In genomic region chr16:20611975-20612471, GRCh38 we compare ENCODE assay signal across 14 cellular contexts. TPM values are rescaled to one million over a fixed set of nuclear protein-coding genes. Genes with fewer than 3 reads are reported as not detected.
DNase-seq lines count a peak whose midpoint lies in the region; ATAC-seq and TF ChIP-seq lines count a peak whose summit lies in the region.
"Had no signal": no experiment of that assay in that cellular context is flagged by ENCODE, and none has a peak within 500 bp of the region (broad histone marks: within the 10 kb centered on the region; RNA-seq: fewer than 3 reads in every experiment).

No MANE protein-coding gene starts in this region.

- TF ChIP-seq POLR2A in heart left ventricle (IDR thresholded peaks at IDR 0.05), result no peak

- H3K9me3 ChIP-seq in heart left ventricle, result no peaks in the 10 kb centered on the region

- no peaks in the 10 kb centered on the region for H3K36me3 ChIP-seq in heart left ventricle

- peak; percentile 67 for DNase-seq in DMS79 treated with DMSO at 0.1 percent for 48 hours (lab: John Stamatoyannopoulos, UW)
- peak; percentile 80 for DNase-seq in NCI-H82 treated with DMSO at 0.1 percent for 48 hours (lab: John Stamatoyannopoulos, UW; ENCODE audit: unreplicated experiment)
- peak in 4 of 5 donors; percentile 50 to 86 (median 74) for DNase-seq in heart left ventricle
- peak; percentile 91 for DNase-seq in posterior vena cava (ENCODE audit: low spot score)
- no peak for DNase-seq in GM03348 (ENCODE audit: low spot score)
- DNase-seq: activated naive CD4-positive, alpha-beta T cell treated with Interleukin-2 at 50 U/mL for 16 hours; NCI-H1694 treated with DMSO at 0.1 percent for 48 hours; stimulated activated CD8-positive, alpha-beta memory T cell treated with anti-CD3 and anti-CD28 coated beads, Interleukin-4, amount 100 ng/mL, for 48 hours had no signal

- ATAC-seq in heart left ventricle (peak in 3 of 4 donors; percentile 62 to 69 (median 68)), HG02571 (IDR thresholded peaks at IDR 0.05; ENCODE audit: unreplicated experiment) (no peak), GM18861 (IDR thresholded peaks at IDR 0.05; ENCODE audit: unreplicated experiment) (no peak), GM21619 (IDR thresholded peaks at IDR 0.05; ENCODE audit: unreplicated experiment) (no peak)

- 42 to 74% (median 63%) methylated on average over 5 of the region's 5 CpGs for WGBS in heart left ventricle, 4 donors

- no peak for TF ChIP-seq CTCF in heart left ventricle (IDR thresholded peaks at IDR 0.05)

- intact Hi-C loops in heart left ventricle (cut with DNase I) (no loop called here), posterior vena cava (cut with DNase I) (no loop called here)

- H3K4me3 ChIP-seq in heart left ventricle, result no peak overlapping the region

- no peaks in the 10 kb centered on the region for H3K27me3 ChIP-seq in heart left ventricle

- H3K4me1 ChIP-seq in heart left ventricle, result peaks cover 0 to 20% (median 4%) of the 10 kb centered on the region in 12 donors

- peak overlapping the region in 7 of 12 donors; percentile 34 to 71 (median 50) for H3K27ac ChIP-seq in heart left ventricle

RNA-seq across cellular contexts. Expression of gene ACSM2B, which starts 35.9 kb away (rescaled TPM):
- total RNA-seq in heart left ventricle, result under 1 TPM in 1 of 9 donors, not detected in 8; 0.14 TPM
- polyA plus RNA-seq in heart left ventricle, result under 1 TPM in 1 of 2 donors, not detected in 1; 0.06 TPM
- total RNA-seq in posterior vena cava, result not detected
- total RNA-seq: activated CD8-positive, alpha-beta memory T cell treated with anti-CD3 and anti-CD28 coated beads for 36 hours; T-helper 2 cell treated with Interferon-gamma antibody and Interleukin-4, amounts not matched to agents 100 ng/mL and 5 ng/mL, for 36 hours had no signal
- polyA plus RNA-seq: IgD-negative memory B cell had no signal

Comparison
In these comparisons a context has a peak if more than half of its experiments do, and no peak if none do; other contexts are left out.
1. ATAC-seq: peak in heart left ventricle (3 of 4); none in HG02571 (single experiment), GM18861 (single experiment) and GM21619 (single experiment).